1 cellular context compared by ENCODE assay signal in the genomic region with DNA sequence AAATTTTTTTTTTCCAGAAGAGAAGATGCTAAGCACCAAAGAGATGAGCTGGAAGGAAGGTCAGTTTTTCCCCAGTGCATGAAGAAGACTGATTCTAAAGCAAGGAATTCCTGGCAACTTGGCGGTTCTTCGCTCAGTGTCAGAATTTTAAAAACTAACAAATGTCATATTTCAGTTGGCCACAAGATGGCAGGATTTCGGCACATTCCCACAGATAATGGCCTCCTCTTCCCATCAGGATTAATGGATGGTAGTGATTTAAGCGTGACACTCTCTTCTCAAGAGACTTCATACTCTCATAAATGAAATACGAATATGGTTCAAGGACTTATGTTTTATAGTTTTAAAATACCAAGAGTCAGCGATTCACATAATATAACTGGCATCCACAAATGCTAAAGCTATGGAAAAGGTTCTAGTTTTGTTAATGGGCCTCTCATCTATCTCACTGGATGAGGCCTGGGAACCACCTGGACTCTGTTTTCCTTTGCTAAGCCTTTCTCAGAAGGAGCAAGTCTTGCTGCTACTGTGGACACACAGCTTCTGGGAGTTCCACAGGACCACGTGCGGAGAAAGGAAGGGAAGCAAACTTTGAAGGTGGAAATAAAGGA.
TF ChIP-seq lines count a peak whose summit lies in the region.

No MANE protein-coding gene starts in this region.

TF ChIP-seq in K562, 482 proteins besides CTCF, POLR2A, EP300 and RAD21:
- TF ChIP-seq, protein P1, sequence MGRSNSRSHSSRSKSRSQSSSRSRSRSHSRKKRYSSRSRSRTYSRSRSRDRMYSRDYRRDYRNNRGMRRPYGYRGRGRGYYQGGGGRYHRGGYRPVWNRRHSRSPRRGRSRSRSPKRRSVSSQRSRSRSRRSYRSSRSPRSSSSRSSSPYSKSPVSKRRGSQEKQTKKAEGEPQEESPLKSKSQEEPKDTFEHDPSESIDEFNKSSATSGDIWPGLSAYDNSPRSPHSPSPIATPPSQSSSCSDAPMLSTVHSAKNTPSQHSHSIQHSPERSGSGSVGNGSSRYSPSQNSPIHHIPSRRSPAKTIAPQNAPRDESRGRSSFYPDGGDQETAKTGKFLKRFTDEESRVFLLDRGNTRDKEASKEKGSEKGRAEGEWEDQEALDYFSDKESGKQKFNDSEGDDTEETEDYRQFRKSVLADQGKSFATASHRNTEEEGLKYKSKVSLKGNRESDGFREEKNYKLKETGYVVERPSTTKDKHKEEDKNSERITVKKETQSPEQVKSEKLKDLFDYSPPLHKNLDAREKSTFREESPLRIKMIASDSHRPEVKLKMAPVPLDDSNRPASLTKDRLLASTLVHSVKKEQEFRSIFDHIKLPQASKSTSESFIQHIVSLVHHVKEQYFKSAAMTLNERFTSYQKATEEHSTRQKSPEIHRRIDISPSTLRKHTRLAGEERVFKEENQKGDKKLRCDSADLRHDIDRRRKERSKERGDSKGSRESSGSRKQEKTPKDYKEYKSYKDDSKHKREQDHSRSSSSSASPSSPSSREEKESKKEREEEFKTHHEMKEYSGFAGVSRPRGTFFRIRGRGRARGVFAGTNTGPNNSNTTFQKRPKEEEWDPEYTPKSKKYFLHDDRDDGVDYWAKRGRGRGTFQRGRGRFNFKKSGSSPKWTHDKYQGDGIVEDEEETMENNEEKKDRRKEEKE (IDR thresholded peaks at IDR 0.05; ENCODE audit: borderline replicate concordance in 1 of 2, control insufficient read depth in 1 of 2, low read depth in 2 of 2, low read length in 1 of 2) = no peak
- no peak for TF ChIP-seq DDX20 (tag; IDR thresholded peaks at IDR 0.05; ENCODE audit: low read depth)
- TF ChIP-seq SMC3 (conservative IDR thresholded peaks at IDR 0.05; ENCODE audit: insufficient read depth, low read depth, low read length) = peak; percentile 43; the same call in 1 of the 2 replicates
- 0 out of 2 replicates have a peak, but pooled peaks have one; percentile 17 for TF ChIP-seq FOXM1 (IDR thresholded peaks at IDR 0.05; ENCODE audit: low read depth)
- no peak for TF ChIP-seq FOXM1 (CRISPR knock-in tag; IDR thresholded peaks at IDR 0.05; ENCODE audit: low read depth)
- TF ChIP-seq ADNP (tag; IDR thresholded peaks at IDR 0.05) = no peak
- TF ChIP-seq POLR2B (IDR thresholded peaks at IDR 0.05; ENCODE audit: low read depth, partially characterized antibody) = no peak
- peak in 1 of 3 experiments; percentile 47 for TF ChIP-seq YY1 (IDR thresholded peaks at IDR 0.05; ENCODE audit: borderline replicate concordance in 1 of 3, control insufficient read depth in 1 of 3, extremely low read depth in 1 of 3, insufficient read depth in 3 of 3, insufficient read length in 1 of 3, insufficient replicate concordance in 2 of 3, low read depth in 1 of 3, low read length in 2 of 3)
